Comparison of ENCODE assay signal across 8 cellular contexts in genomic region chr6:125986295-125986955, GRCh38. TPM values are rescaled to one million over a fixed set of nuclear protein-coding genes. Genes with fewer than 3 reads are reported as not detected.
A peak's percentile ranks its signal among the peaks of the same experiment; 100 is the strongest.
DNase-seq lines count a peak whose midpoint lies in the region; ATAC-seq, FAIRE-seq and TF ChIP-seq lines count a peak whose summit lies in the region.

TRMT11 (plus strand) TSS chr6:125986540; CDS start chr6:125986551, 11 bp downstream.

- DNase-seq in RCC 7860 (ENCODE audit: low spot score) (peak; percentile 69), fibroblast of the aortic adventitia (ENCODE audit: low read depth) (peak; percentile 85)
- DNase-seq in activated T-helper 1 cell treated with anti-CD3 and anti-CD28 coated beads, Interleukin-2, amount 50 U/mL, for 16 hours (ENCODE audit: low read depth in 1 of 2, low spot score in 1 of 2), result peak; percentile 70 to 73
- peak; percentile 86 for DNase-seq in stimulated activated naive CD8-positive, alpha-beta T cell treated with anti-CD3 and anti-CD28 coated beads, Interleukin-15, Interleukin-2, amounts not matched to agents 100 U/mL and 50 U/mL, for 24 hours

- no peak within 1 kb of the TSS for H3K27ac Mint-ChIP-seq in nephron

- no peaks in the 10 kb centered on the region for H3K36me3 Mint-ChIP-seq in nephron (ENCODE audit: low read depth)

- H3K9me3 Mint-ChIP-seq in nephron, result no peaks in the 10 kb centered on the region

- H3K4me1 Mint-ChIP-seq in nephron, result peaks cover 8% of the 10 kb centered on the region

- H3K36me3 ChIP-seq in DOHH2 (ENCODE audit: control insufficient read depth, low read length), result peaks cover 30% of the 10 kb centered on the region
- H3K36me3 ChIP-seq in KMS-11 (ENCODE audit: insufficient read depth), result no peaks in the 10 kb centered on the region

- peak within 1 kb of the TSS; percentile 80 for H3K4me2 ChIP-seq in DOHH2 (ENCODE audit: low read length)
- H3K4me2 ChIP-seq in KMS-11, result peak within 1 kb of the TSS; percentile 64

- H4K20me1 ChIP-seq in DOHH2 (ENCODE audit: control insufficient read depth, insufficient read depth, low read depth, low read length), result no peaks in the 10 kb centered on the region
- H4K20me1 ChIP-seq in KMS-11 (ENCODE audit: insufficient read depth), result no peaks in the 10 kb centered on the region

- no peak for FAIRE-seq in RCC 7860 (lab: Jason Lieb, UNC)

- H3K4me1 ChIP-seq in DOHH2 (ENCODE audit: control insufficient read depth, low read length) (peaks cover 46% of the 10 kb centered on the region), KMS-11 (ENCODE audit: low read depth, poor library complexity, severe bottlenecking) (no peaks in the 10 kb centered on the region)

- H3K9me3 ChIP-seq in DOHH2 (ENCODE audit: control insufficient read depth, insufficient read depth, low read length), result no peaks in the 10 kb centered on the region

- H3K4me3 Mint-ChIP-seq in nephron, result peak within 1 kb of the TSS; percentile 19 to 66 (median 39)

- no peaks in the 10 kb centered on the region for H3K9me2 ChIP-seq in DOHH2 (replicated peaks; ENCODE audit: control insufficient read depth, low read length)

- H2AFZ ChIP-seq in KMS-11 (ENCODE audit: low read depth), result peak within 1 kb of the TSS; percentile 79

- H3F3A ChIP-seq in DOHH2 (ENCODE audit: control insufficient read depth, insufficient read depth), result no peaks in the 10 kb centered on the region

- H3K27me3 Mint-ChIP-seq in nephron (ENCODE audit: low read depth), result no peaks in the 10 kb centered on the region

- TF ChIP-seq CTCF in DOHH2 (IDR thresholded peaks at IDR 0.05; ENCODE audit: low read depth, low read length, poor library complexity, severe bottlenecking) (no peak), KMS-11 (conservative IDR thresholded peaks at IDR 0.05; ENCODE audit: low read depth, low read length) (no peak), fibroblast of the aortic adventitia (IDR thresholded peaks at IDR 0.05; ENCODE audit: insufficient read depth, low read length) (no peak), nephron (IDR thresholded peaks at IDR 0.05; ENCODE audit: unreplicated experiment in 3 of 3) (no peak)

- H3K79me2 ChIP-seq in DOHH2 (ENCODE audit: control insufficient read depth, low read length) (peaks cover 63% of the 10 kb centered on the region), KMS-11 (ENCODE audit: insufficient read depth, low read depth) (no peaks in the 10 kb centered on the region)

- H3K27ac ChIP-seq in DOHH2 (ENCODE audit: low read depth, low read length) (peak within 1 kb of the TSS; percentile 57), KMS-11 (no peak within 1 kb of the TSS)

- peak within 1 kb of the TSS; percentile 39; the same call in 1 of the 2 replicates for H3K9ac ChIP-seq in KMS-11

- H3K27me3 ChIP-seq in DOHH2 (ENCODE audit: control insufficient read depth, low read length) (no peaks in the 10 kb centered on the region), KMS-11 (ENCODE audit: insufficient read depth, low read depth) (no peaks in the 10 kb centered on the region)

- peak; percentile 93 for ATAC-seq in GM21786 (IDR thresholded peaks at IDR 0.05; ENCODE audit: unreplicated experiment)
- ATAC-seq in stimulated activated naive CD8-positive, alpha-beta T cell treated with anti-CD3 and anti-CD28 coated beads, Interleukin-15, Interleukin-2, amounts not matched to agents 100 U/mL and 50 U/mL, for 24 hours, result peak; percentile 97

- H3K4me3 ChIP-seq in DOHH2 (ENCODE audit: low read length), result peak within 1 kb of the TSS; percentile 92
- no peak within 1 kb of the TSS for H3K4me3 ChIP-seq in KMS-11 (IDR thresholded peaks at IDR 0.05; ENCODE audit: insufficient read depth, low read depth, low read length)
- H3K4me3 ChIP-seq in fibroblast of the aortic adventitia (ENCODE audit: low read depth, low read length), result peak within 1 kb of the TSS; percentile 100

RNA-seq across cellular contexts. Expression of gene TRMT11, which starts in this region (rescaled TPM):
- 30.5 and 54.0 TPM in 2 replicates for total RNA-seq in fibroblast of the aortic adventitia (ENCODE audit: low replicate concordance)
